1 cellular context compared by ENCODE assay signal in genomic region chr3:177359601-177360357, GRCh38.
TF ChIP-seq lines count a peak whose summit lies in the region.

No MANE protein-coding gene starts in this region.

TF ChIP-seq in HEK293, 187 proteins besides CTCF, POLR2A, EP300 and RAD21 (continued from another document):
- TF ChIP-seq ZNF837 (tag by site-specific recombination; IDR thresholded peaks at IDR 0.05) (no peak), ZNF513 (tag by site-specific recombination; IDR thresholded peaks at IDR 0.05) (peak; percentile 68), ZNF544 (tag by site-specific recombination; IDR thresholded peaks at IDR 0.05) (no peak), ZNF560 (tag by site-specific recombination; IDR thresholded peaks at IDR 0.05; ENCODE audit: borderline replicate concordance) (no peak), ZNF670 (tag by site-specific recombination; IDR thresholded peaks at IDR 0.05; ENCODE audit: low read depth) (no peak), ZBTB21 (tag by site-specific recombination; IDR thresholded peaks at IDR 0.05) (peak; percentile 86), ZNF792 (tag by site-specific recombination; IDR thresholded peaks at IDR 0.05) (no peak), MZF1 (tag by site-specific recombination; IDR thresholded peaks at IDR 0.05; ENCODE audit: borderline replicate concordance) (no peak; the same call in 1 of the 2 replicates), ZNF585B (tag by site-specific recombination; IDR thresholded peaks at IDR 0.05) (no peak), ZNF580 (tag by site-specific recombination; IDR thresholded peaks at IDR 0.05) (peak; percentile 56; the same call in 1 of the 2 replicates), ZNF501 (tag by site-specific recombination; IDR thresholded peaks at IDR 0.05) (peak; percentile 71; the same call in 1 of the 2 replicates), ZBTB1 (tag by site-specific recombination; IDR thresholded peaks at IDR 0.05) (peak; percentile 74; the same call in 1 of the 2 replicates), ZNF791 (tag by site-specific recombination; IDR thresholded peaks at IDR 0.05) (no peak), ZBTB26 (tag by site-specific recombination; optimal IDR thresholded peaks at IDR 0.05) (peak; percentile 68), ZNF37A (tag by site-specific recombination; IDR thresholded peaks at IDR 0.05) (no peak), PRDM2 (tag by site-specific recombination; IDR thresholded peaks at IDR 0.05; ENCODE audit: borderline replicate concordance) (no peak), YY2 (tag by site-specific recombination; IDR thresholded peaks at IDR 0.05) (no peak), ZNF169 (tag by site-specific recombination; IDR thresholded peaks at IDR 0.05) (no peak), ZFP37 (tag by site-specific recombination; IDR thresholded peaks at IDR 0.05) (peak; percentile 89), ZSCAN30 (tag by site-specific recombination; IDR thresholded peaks at IDR 0.05) (peak; percentile 99), PRDM4 (tag by site-specific recombination; IDR thresholded peaks at IDR 0.05) (peak; percentile 75), ZNF473 (tag by site-specific recombination; IDR thresholded peaks at IDR 0.05) (no peak), ZSCAN23 (tag by site-specific recombination; IDR thresholded peaks at IDR 0.05) (no peak), ZNF830 (tag by site-specific recombination; IDR thresholded peaks at IDR 0.05; ENCODE audit: low read depth) (no peak), PRDM1 (tag by site-specific recombination; IDR thresholded peaks at IDR 0.05) (peak; percentile 95), ZNF624 (tag by site-specific recombination; IDR thresholded peaks at IDR 0.05) (no peak), SCRT2 (tag by site-specific recombination; IDR thresholded peaks at IDR 0.05) (0 out of 2 replicates have a peak, but pooled peaks have one; percentile 34), PATZ1 (tag by site-specific recombination; IDR thresholded peaks at IDR 0.05) (peak; percentile 72), ZNF558 (tag by site-specific recombination; IDR thresholded peaks at IDR 0.05) (no peak; the same call in 1 of the 2 replicates), ZNF114 (tag by site-specific recombination; IDR thresholded peaks at IDR 0.05) (no peak), ZNF510 (tag by site-specific recombination; IDR thresholded peaks at IDR 0.05; ENCODE audit: insufficient replicate concordance) (no peak), ZNF398 (tag by site-specific recombination; IDR thresholded peaks at IDR 0.05) (peak; percentile 70), ZNF335 (tag by site-specific recombination; conservative IDR thresholded peaks at IDR 0.05) (peak; percentile 77), ZNF174 (tag by site-specific recombination; IDR thresholded peaks at IDR 0.05) (no peak), TSHZ1 (tag by site-specific recombination; IDR thresholded peaks at IDR 0.05; ENCODE audit: borderline replicate concordance) (peak; percentile 90)
